ENCODE assay signal across 8 cellular contexts in the genomic region with DNA sequence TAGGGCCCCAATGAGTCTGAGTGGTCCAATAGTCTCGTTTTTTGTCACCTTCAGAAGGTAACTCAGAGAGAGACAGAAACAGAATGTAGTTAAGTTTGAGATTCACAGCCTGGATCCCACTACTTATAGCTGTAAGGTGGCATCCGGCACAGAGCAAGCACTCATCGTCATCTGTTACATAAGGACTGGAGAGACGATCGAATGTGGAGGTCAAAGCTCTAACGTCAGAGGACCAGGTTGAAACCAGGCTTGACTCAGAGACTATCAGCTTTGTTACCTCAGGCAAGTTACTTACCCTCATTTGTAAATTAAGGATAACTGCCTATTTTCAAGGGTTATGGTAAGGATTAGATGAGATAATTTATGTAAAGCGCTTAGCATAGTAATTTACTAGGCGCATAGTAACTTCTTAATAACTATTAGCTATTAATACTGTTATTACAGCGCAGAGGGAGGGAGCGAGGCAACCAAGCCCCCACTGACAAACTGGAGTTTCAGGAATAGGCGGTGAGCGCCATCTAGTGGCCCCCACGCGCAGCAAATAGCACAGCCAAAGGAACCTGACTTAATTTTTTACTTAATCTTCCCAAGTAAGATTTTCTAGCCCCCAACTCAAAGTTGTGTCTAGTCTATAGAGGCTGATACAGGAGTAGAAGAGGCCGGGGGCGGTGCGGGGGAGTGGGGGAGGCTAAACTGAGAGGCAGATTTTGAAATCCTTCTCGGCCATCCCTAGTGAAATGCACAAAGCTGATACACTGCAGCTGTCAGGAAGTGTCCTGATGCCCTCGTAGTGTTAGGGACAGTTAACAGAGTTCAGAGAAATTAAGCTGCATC. TPM values are rescaled to one million over a fixed set of nuclear protein-coding genes. Genes with fewer than 3 reads are reported as not detected.
DNase-seq lines count a peak whose midpoint lies in the region; ATAC-seq, FAIRE-seq and TF ChIP-seq lines count a peak whose summit lies in the region.

No MANE protein-coding gene starts in this region.

- TF ChIP-seq EP300 in SK-N-SH (IDR thresholded peaks at IDR 0.05; ENCODE audit: borderline replicate concordance in 1 of 2, low read depth in 1 of 2, low read length in 1 of 2) (no peak), K562 (IDR thresholded peaks at IDR 0.05; ENCODE audit: low read length) (no peak)

- H3K27ac ChIP-seq in SK-N-SH (ENCODE audit: low read depth in 2 of 2, low read length in 1 of 2) (no peak overlapping the region), K562 (ENCODE audit: extremely low read depth, low read depth, low read length) (no peak overlapping the region), keratinocyte (ENCODE audit: control insufficient read depth, insufficient read depth, low read length) (no peak overlapping the region)

- no TSS peak for BruUV-seq in K562 (replicated peaks; lab: Mats Ljungman, UMichigan)

- no peaks in the 10 kb centered on the region for H3K9me2 ChIP-seq in SK-N-SH

- H3F3A ChIP-seq in SK-N-SH (replicated peaks; ENCODE audit: insufficient read depth) = no peaks in the 10 kb centered on the region

- H3K4me1 ChIP-seq in SK-N-SH (ENCODE audit: control insufficient read depth in 1 of 2, insufficient read depth in 2 of 2, low read depth in 1 of 2, low read length in 1 of 2) = peaks cover 4 to 16% of the 10 kb centered on the region in 2 experiments; a peak in 2 of 4 replicates
- H3K4me1 ChIP-seq in K562 (replicated peaks in 1 of 2; ENCODE audit: control insufficient read depth in 2 of 2, insufficient read depth in 2 of 2, low read length in 2 of 2) = no peaks in the 10 kb centered on the region; a peak in 1 of 5 replicates
- no peaks in the 10 kb centered on the region for H3K4me1 ChIP-seq in keratinocyte (ENCODE audit: control insufficient read depth, extremely low read depth, insufficient read depth, low read length)

- TF ChIP-seq CTCF in SK-N-SH (IDR thresholded peaks at IDR 0.05) (peak; percentile 98), K562 (IDR thresholded peaks at IDR 0.05 in 2 of 3, conservative IDR thresholded peaks at IDR 0.05 in 1 of 3; ENCODE audit: insufficient read depth in 2 of 3, low read depth in 1 of 3, low read length in 3 of 3) (peak; percentile 71 to 91 (median 89)), keratinocyte (optimal IDR thresholded peaks at IDR 0.05 in 1 of 3, IDR thresholded peaks at IDR 0.05 in 1 of 3, conservative IDR thresholded peaks at IDR 0.05 in 1 of 3; ENCODE audit: extremely low read depth in 1 of 3, insufficient read depth in 2 of 3, low read length in 3 of 3) (peak; percentile 80 to 82 (median 81))

- TF ChIP-seq POLR2A in K562 (conservative IDR thresholded peaks at IDR 0.05) = no peak

- no peaks in the 10 kb centered on the region for H3K79me2 ChIP-seq in SK-N-SH (ENCODE audit: insufficient read depth)
- no peaks in the 10 kb centered on the region for H3K79me2 ChIP-seq in K562 (ENCODE audit: control insufficient read depth, insufficient read depth, low read length)
- no peaks in the 10 kb centered on the region for H3K79me2 ChIP-seq in keratinocyte (ENCODE audit: control insufficient read depth, insufficient read depth, low read length)

- CTCF ChIA-PET in SK-N-SH (lab: Yijun Ruan, JAX) (interaction anchor here (0.6 to 2.6 kb wide), 57 partner anchors 9 to 1833 kb away, joined by 3 to 27 read pairs (median 4); partner anchors contain the start of genes API5 and LRRC4C), K562 (lab: Yijun Ruan, JAX; ENCODE audit: low intra/inter-chr PET ratio) (no interaction called here)

- POLR2A ChIA-PET in SK-N-SH (lab: Yijun Ruan, JAX) (interaction anchor here (0.5 kb wide), 1 partner anchor 1324 kb away, joined by 3 read pairs; no protein-coding TSS in a partner anchor), K562 (lab: Yijun Ruan, JAX) (no interaction called here)

- dilution Hi-C loops in keratinocyte (cut with MboI; ENCODE audit: extremely low pct_ligation_motif_present, low sequenced_read_pairs) = no loop called here

- peak overlapping the region in 1 of 2 experiments; percentile 38; a peak in 1 of 4 replicates for H3K4me3 ChIP-seq in SK-N-SH (ENCODE audit: low read depth in 2 of 2, low read length in 1 of 2)
- no peak overlapping the region; the same call in 1 of the 2 replicates for H3K4me3 ChIP-seq in K562
- no peak overlapping the region for H3K4me3 ChIP-seq in keratinocyte (ENCODE audit: control insufficient read depth in 2 of 3, extremely low read depth in 1 of 3, insufficient read depth in 2 of 3, low read depth in 1 of 3, low read length in 3 of 3)

- H3K9me3 ChIP-seq in SK-N-SH (no peaks in the 10 kb centered on the region), K562 (replicated peaks; ENCODE audit: control insufficient read depth, insufficient read depth, low read depth, low read length) (no peaks in the 10 kb centered on the region), keratinocyte (ENCODE audit: control insufficient read depth, low read depth, low read length) (no peaks in the 10 kb centered on the region)

- H3K9me1 ChIP-seq in K562 (ENCODE audit: control insufficient read depth, insufficient read depth, low read length) = no peaks in the 10 kb centered on the region
- H3K9me1 ChIP-seq in keratinocyte (ENCODE audit: control insufficient read depth, extremely low read depth, insufficient read depth, low read length) = no peaks in the 10 kb centered on the region

- ATAC-seq in HG03571 (IDR thresholded peaks at IDR 0.05; ENCODE audit: unreplicated experiment) (peak; percentile 62), K562 (peak; percentile 90)

- WGBS in SK-N-SH (ENCODE audit: low lambda C conversion rate) = 12% methylated on average over 19 of the region's 19 CpGs
- whole genome bisulfite sequencing in K562 (ENCODE audit: insufficient coverage, low coverage, missing lambda C conversion rate) = 1% methylated on average over 19 of the region's 19 CpGs

- H3K9ac ChIP-seq in SK-N-SH = no peak overlapping the region
- peak overlapping the region in 1 of 2 experiments; percentile 35; a peak in 1 of 4 replicates for H3K9ac ChIP-seq in K562 (ENCODE audit: insufficient read depth in 1 of 2, low read depth in 2 of 2, low read length in 2 of 2)
- no peak overlapping the region for H3K9ac ChIP-seq in keratinocyte (ENCODE audit: control insufficient read depth, extremely low read depth, insufficient read depth, low read length)

- TF ChIP-seq RAD21 in SK-N-SH (IDR thresholded peaks at IDR 0.05; ENCODE audit: low read length) = peak; percentile 84
- peak; percentile 57 to 74 for TF ChIP-seq RAD21 in K562 (CRISPR knock-in tag; conservative IDR thresholded peaks at IDR 0.05 in 1 of 2, IDR thresholded peaks at IDR 0.05 in 1 of 2)

- H4K20me1 ChIP-seq in SK-N-SH (ENCODE audit: insufficient read depth) = no peaks in the 10 kb centered on the region
- H4K20me1 ChIP-seq in K562 (replicated peaks; ENCODE audit: control insufficient read depth, insufficient read depth, low read length) = no peaks in the 10 kb centered on the region
- no peaks in the 10 kb centered on the region for H4K20me1 ChIP-seq in keratinocyte (ENCODE audit: control insufficient read depth, extremely low read depth, insufficient read depth, low read length)

- intact Hi-C loops in K562 (cut with micrococcal nuclease) = loop anchor here (1.0 to 10.0 kb wide), 3 partner anchors 58 to 1821 kb away; no protein-coding TSS in a partner anchor

- H2AFZ ChIP-seq in SK-N-SH (ENCODE audit: low read depth) (no peak overlapping the region), K562 (ENCODE audit: low read depth, low read length) (peak overlapping the region; percentile 87), keratinocyte (ENCODE audit: control insufficient read depth, low read length) (no peak overlapping the region)

- H3K36me3 ChIP-seq in SK-N-SH (replicated peaks in 1 of 2; ENCODE audit: control insufficient read depth in 1 of 2, insufficient read depth in 2 of 2, low read length in 1 of 2) = no peaks in the 10 kb centered on the region
- no peaks in the 10 kb centered on the region for H3K36me3 ChIP-seq in K562 (ENCODE audit: control insufficient read depth, insufficient read depth, low read length)
- no peaks in the 10 kb centered on the region for H3K36me3 ChIP-seq in keratinocyte (ENCODE audit: control insufficient read depth in 2 of 2, extremely low read depth in 1 of 2, insufficient read depth in 2 of 2, low read length in 2 of 2)

- FAIRE-seq in K562 (lab: Jason Lieb, UNC) (peak; percentile 72), keratinocyte (lab: Jason Lieb, UNC) (no peak)

- H3K27me3 ChIP-seq in SK-N-SH (ENCODE audit: insufficient read depth) = no peaks in the 10 kb centered on the region
- H3K27me3 ChIP-seq in K562 (ENCODE audit: control insufficient read depth in 2 of 2, insufficient read depth in 2 of 2, low read length in 2 of 2) = peaks cover 0 to 4% of the 10 kb centered on the region in 2 experiments; a peak in 1 of 5 replicates
- no peaks in the 10 kb centered on the region for H3K27me3 ChIP-seq in keratinocyte (ENCODE audit: control insufficient read depth, extremely low read depth, insufficient read depth, low read length)

- H3K4me2 ChIP-seq in SK-N-SH (no peak overlapping the region), K562 (ENCODE audit: insufficient read depth, low read length) (peak overlapping the region; percentile 71), keratinocyte (ENCODE audit: control insufficient read depth, extremely low read depth, insufficient read depth, low read depth, low read length) (no peak overlapping the region)

- DNase-seq in COR-L47 (lab: John Stamatoyannopoulos, UW) = peak; percentile 18
- peak; percentile 18 for DNase-seq in GM19240 (ENCODE audit: insufficient read length, low spot score)
- peak; percentile 56 for DNase-seq in SK-N-SH
- peak; percentile 60 to 75 (median 66) for DNase-seq in K562 (ENCODE audit: extremely low read depth in 1 of 4, low spot score in 3 of 4)
- DNase-seq in keratinocyte (ENCODE audit: low read depth, low spot score) = no peak
- DNase-seq in stimulated activated CD4-positive, alpha-beta T cell treated with anti-CD3 and anti-CD28 coated beads, Interleukin-2, amount 100 ng/mL, for 48 hours = peak; percentile 33 to 36
- no peak for DNase-seq in NCI-H2107 (lab: John Stamatoyannopoulos, UW)

- in situ Hi-C loops in K562 (cut with MboI) = loop anchor here (25.0 kb wide), 1 partner anchor 1821 kb away; the partner anchor contains the start of gene LRRC4C

RNA-seq across cellular contexts. Expression of gene API5, which starts 29.0 kb away (rescaled TPM):
- polyA plus RNA-seq in SK-N-SH (2012; rRNA removed) = 60.1 and 80.9 TPM in 2 replicates
- polyA plus RNA-seq in SK-N-SH (2012; cell fraction: cytosol; rRNA removed) = 81.5 and 93.0 TPM in 2 replicates
- 30.8 and 48.6 TPM in 2 replicates for polyA plus RNA-seq in SK-N-SH (2012; cell fraction: nucleus; rRNA removed)
- 43.6 and 102 TPM in 2 replicates for total RNA-seq in K562 (2011; cell fraction: chromatin; rRNA removed; ENCODE audit: low replicate concordance)
- 29.1 and 31.0 TPM in 2 replicates for total RNA-seq in K562 (2011; cell fraction: nucleolus; rRNA removed)
- total RNA-seq in K562 (2011; cell fraction: nucleoplasm; rRNA removed) = 37.9 and 47.3 TPM in 2 replicates
- 90.8 and 113 TPM in 2 replicates for total RNA-seq in K562 (2014; rRNA removed)
- total RNA-seq in K562 (2014; rRNA removed; fragmentation: Illumina TruSeq; extraction: Trizol) = 110 and 126 TPM in 2 replicates
- 110 and 123 TPM in 2 replicates for total RNA-seq in K562 (2015; rRNA removed; fragmentation: Illumina TruSeq; extraction: Trizol)
- total RNA-seq in K562 (2021) = 133 and 136 TPM in 2 replicates
- polyA plus RNA-seq in K562 (2011; rRNA removed) = 86.1 and 132 TPM in 2 replicates
- polyA plus RNA-seq in K562 (2011; cell fraction: cytosol; rRNA removed) = 19.8 and 42.9 TPM in 2 replicates
- 28.9 and 44.1 TPM in 2 replicates for polyA plus RNA-seq in K562 (2011; cell fraction: nucleus; rRNA removed)
- polyA plus RNA-seq in K562 (2012) = 70.4 and 84.2 TPM in 2 replicates
- 124 and 146 TPM in 2 replicates for polyA plus RNA-seq in K562 (2014; fragmentation: Illumina TruSeq; extraction: Trizol)
- 100 to 1,000 TPM in 1 of 2 experiments, 10 to 100 TPM in 1; 59.8 to 111 TPM for polyA plus RNA-seq in K562 (2014; fragmentation: Nextera tagmentation; extraction: Ambion mirVana)
- polyA plus RNA-seq in K562 (2014; rRNA removed) = 127 and 128 TPM in 2 replicates
- polyA minus RNA-seq in K562 (2011; rRNA and poly(A)+ RNA removed) = 114 and 116 TPM in 2 replicates
- polyA minus RNA-seq in K562 (2011; cell fraction: cytosol; rRNA and poly(A)+ RNA removed) = 37.8 and 54.5 TPM in 2 replicates
- 38.2 and 53.0 TPM in 2 replicates for polyA minus RNA-seq in K562 (2011; cell fraction: nucleus; rRNA and poly(A)+ RNA removed)
- polyA plus RNA-seq in keratinocyte = 76.7 to 117 TPM (median 84.1 TPM) in 3 replicates
- 62.5 TPM for polyA plus RNA-seq in keratinocyte (2011; ENCODE audit: low read depth)
- 66.0 and 118 TPM in 2 replicates for polyA plus RNA-seq in keratinocyte (2011; cell fraction: cytosol; rRNA removed)
- polyA plus RNA-seq in keratinocyte (2011; cell fraction: nucleus; rRNA removed) = 71.0 and 95.8 TPM in 2 replicates
- polyA plus RNA-seq in keratinocyte (2012; ENCODE audit: low replicate concordance) = 62.0 and 81.8 TPM in 2 replicates
- polyA minus RNA-seq in keratinocyte = 24.2 to 90.6 TPM (median 44.3 TPM) in 3 replicates
- polyA minus RNA-seq in keratinocyte (2011; cell fraction: cytosol; rRNA and poly(A)+ RNA removed) = 74.2 TPM
- 40.1 and 82.5 TPM in 2 replicates for polyA minus RNA-seq in keratinocyte (2011; cell fraction: nucleus; rRNA and poly(A)+ RNA removed)

Comparison
In these comparisons a context has a peak if more than half of its experiments do, and no peak if none do; other contexts are left out.
1. DNase-seq: peak in COR-L47 (single experiment), GM19240 (single experiment), SK-N-SH (single experiment), K562 (4 of 4) and stimulated activated CD4-positive, alpha-beta T cell treated with anti-CD3 and anti-CD28 coated beads, Interleukin-2, amount 100 ng/mL, for 48 hours (2 of 2); none in keratinocyte (single experiment) and NCI-H2107 (single experiment).
2. Peak in every context shown above with its lines, with median percentiles within 50 percentile points of each other: CTCF ChIP-seq.